17 cellular contexts compared by ENCODE assay signal in the genomic region with DNA sequence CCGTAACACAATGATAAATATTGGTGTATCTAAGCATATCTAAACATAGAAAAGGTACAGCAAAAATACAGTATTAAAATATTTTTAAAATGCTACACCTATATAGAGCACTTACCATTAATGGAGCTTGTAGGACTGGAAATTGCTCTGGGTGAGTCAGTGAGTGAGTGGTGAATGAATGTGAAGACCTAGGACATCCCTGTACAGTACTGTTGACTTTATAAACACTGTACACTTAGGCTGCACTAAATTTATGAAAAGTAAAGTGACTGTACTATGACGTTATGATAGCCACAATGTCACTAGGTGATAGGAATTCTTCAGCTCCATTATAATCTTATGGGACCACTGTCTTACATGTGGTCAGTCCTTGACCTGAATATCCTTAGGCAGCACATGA.
"Had no signal": no experiment of that assay in that cellular context is flagged by ENCODE, and none has a peak within 500 bp of the region (broad histone marks: within the 10 kb centered on the region; RNA-seq: fewer than 3 reads in every experiment).

No MANE protein-coding gene starts in this region.

- H3K4me1 ChIP-seq: left ventricle myocardium inferior had no signal

- DNase-seq: foreskin melanocyte; head of caudate nucleus; kidney; left cardiac atrium; left ventricle myocardium inferior; lower lobe of right lung; mesendoderm; naive thymus-derived CD4-positive, alpha-beta T cell; nucleus accumbens; ovary; right cardiac atrium; small intestine; stimulated activated CD4-positive, alpha-beta T cell treated with anti-CD3 and anti-CD28 coated beads, Interleukin-2, amount 100 ng/mL, for 48 hours; stimulated activated naive CD4-positive, alpha-beta T cell treated with Interleukin-2 at 50 U/mL for 16 hours; trophoblast cell had no signal

- H3K27ac Mint-ChIP-seq: naive thymus-derived CD4-positive, alpha-beta T cell had no signal

- H3K4me3 Mint-ChIP-seq: naive thymus-derived CD4-positive, alpha-beta T cell had no signal

- H3K36me3 Mint-ChIP-seq: naive thymus-derived CD4-positive, alpha-beta T cell had no signal

- H2AFZ ChIP-seq: hepatocyte had no signal

- ATAC-seq: left cardiac atrium; lower lobe of right lung; naive thymus-derived CD4-positive, alpha-beta T cell; right cardiac atrium had no signal

- H3K27ac ChIP-seq: hepatocyte, left ventricle myocardium inferior, lower lobe of right lung, ovary had no signal

- H3K4me1 Mint-ChIP-seq: naive thymus-derived CD4-positive, alpha-beta T cell had no signal

- H3K27me3 ChIP-seq: hepatocyte, ovary had no signal

- H3K9me3 Mint-ChIP-seq: neural crest cell had no signal

- H3K36me3 ChIP-seq: left ventricle myocardium inferior, lower lobe of right lung, ovary had no signal

- H3K9me3 ChIP-seq: left ventricle myocardium inferior, lower lobe of right lung, ovary had no signal

- H3K4me3 ChIP-seq: hepatocyte, left ventricle myocardium inferior, lower lobe of right lung, ovary had no signal
